2 cellular contexts compared by ENCODE assay signal in genomic region chr20:17657898-17658647, GRCh38.
TF ChIP-seq lines count a peak whose summit lies in the region.

No MANE protein-coding gene starts in this region.

TF ChIP-seq in HEK293, 187 proteins besides CTCF, POLR2A, EP300 and RAD21:
- no peak for TF ChIP-seq ZIC2 (tag by site-specific recombination; IDR thresholded peaks at IDR 0.05)
- TF ChIP-seq ZNF449 (tag by site-specific recombination; IDR thresholded peaks at IDR 0.05): no peak
- no peak for TF ChIP-seq ZNF830 (tag by site-specific recombination; IDR thresholded peaks at IDR 0.05; ENCODE audit: low read depth)
- TF ChIP-seq SCRT2 (tag by site-specific recombination; IDR thresholded peaks at IDR 0.05): peak; percentile 55; the same call in 1 of the 2 replicates

TF ChIP-seq in H1, 55 proteins besides CTCF, POLR2A, EP300 and RAD21:
- TF ChIP-seq KDM1A (IDR thresholded peaks at IDR 0.05; ENCODE audit: borderline replicate concordance, low read length) (peak; percentile 74; the same call in 1 of the 2 replicates), SIRT6 (IDR thresholded peaks at IDR 0.05; ENCODE audit: low read length) (no peak), GABPA (IDR thresholded peaks at IDR 0.05; ENCODE audit: borderline replicate concordance, insufficient read depth, low read length) (no peak), TBP (IDR thresholded peaks at IDR 0.05; ENCODE audit: low read depth, low read length) (no peak), CBX5 (IDR thresholded peaks at IDR 0.05; ENCODE audit: low read depth, low read length) (no peak), ATF2 (IDR thresholded peaks at IDR 0.05; ENCODE audit: low read length) (no peak), TEAD4 (IDR thresholded peaks at IDR 0.05; ENCODE audit: low read depth, low read length) (no peak), CTBP2 (IDR thresholded peaks at IDR 0.05; ENCODE audit: borderline replicate concordance, insufficient read depth, insufficient read length, low read length) (no peak)
